ENCODE assay signal across 13 cellular contexts in genomic region chr6:31899882-31900722, GRCh38. TPM values are rescaled to one million over a fixed set of nuclear protein-coding genes. Genes with fewer than 3 reads are reported as not detected.
DNase-seq lines count a peak whose midpoint lies in the region; ATAC-seq and TF ChIP-seq lines count a peak whose summit lies in the region.
"Had no signal": no experiment of that assay in that cellular context is flagged by ENCODE, and none has a peak within 500 bp of the region (broad histone marks: within the 10 kb centered on the region; RNA-seq: fewer than 3 reads in every experiment).

No MANE protein-coding gene starts in this region.

- H3K4me3 ChIP-seq in BLaER1: no peak overlapping the region
- H3K4me3 ChIP-seq in GM23338: no peak overlapping the region
- H3K4me3 ChIP-seq in naive thymus-derived CD4-positive, alpha-beta T cell (ENCODE audit: low read length): no peak overlapping the region
- H3K4me3 ChIP-seq: lung had no signal

- no peak overlapping the region for H3K27ac Mint-ChIP-seq in GM23338
- no peak overlapping the region for H3K27ac Mint-ChIP-seq in activated CD8-positive, alpha-beta memory T cell treated with anti-CD3 and anti-CD28 coated beads, Interleukin-2, amount 10 ng/mL, durations not matched to agents 7 days and 5 days
- peak overlapping the region in 7 of 9 donors; percentile 15 to 91 (median 77) for H3K27ac Mint-ChIP-seq in naive thymus-derived CD4-positive, alpha-beta T cell
- H3K27ac Mint-ChIP-seq: T-helper 17 cell had no signal

- H4K20me1 ChIP-seq in BLaER1: peaks cover 10% of the 10 kb centered on the region
- peaks cover 5% of the 10 kb centered on the region; the same call in 1 of the 2 replicates for H4K20me1 ChIP-seq in GM23338 (replicated peaks; ENCODE audit: insufficient read depth)

- H3K4me2 ChIP-seq in BLaER1 (peak overlapping the region; percentile 81), GM23338 (no peak overlapping the region; the same call in 1 of the 2 replicates)

- H3K9me3 Mint-ChIP-seq in GM23338: no peaks in the 10 kb centered on the region
- H3K9me3 Mint-ChIP-seq in activated CD8-positive, alpha-beta memory T cell treated with anti-CD3 and anti-CD28 coated beads, Interleukin-2, amount 10 ng/mL, durations not matched to agents 7 days and 5 days (ENCODE audit: low read depth): no peaks in the 10 kb centered on the region
- peaks cover 0 to 3% (median 0%) of the 10 kb centered on the region in 11 donors for H3K9me3 Mint-ChIP-seq in naive thymus-derived CD4-positive, alpha-beta T cell

- DNase-seq in GM23338 (ENCODE audit: low spot score): no peak
- peak; percentile 50 for DNase-seq in activated CD8-positive, alpha-beta memory T cell treated with anti-CD3 and anti-CD28 coated beads, Interleukin-2, amount 10 ng/mL, durations not matched to agents 7 days and 5 days
- no peak for DNase-seq in naive thymus-derived CD4-positive, alpha-beta T cell
- no peak for DNase-seq in NCI-H748 treated with DMSO at 0.1 percent for 48 hours (lab: John Stamatoyannopoulos, UW)
- DNase-seq in AG20443 (ENCODE audit: low spot score): no peak
- DNase-seq: HCEC 1CT, NCI-H2029, T-helper 17 cell had no signal

- no peak overlapping the region for H3K9ac ChIP-seq in BLaER1

- CTCF ChIA-PET in activated CD8-positive, alpha-beta memory T cell treated with anti-CD3 and anti-CD28 coated beads, Interleukin-2, amount 10 ng/mL, durations not matched to agents 7 days and 5 days (lab: Charles Lee): no interaction called here
- CTCF ChIA-PET in naive thymus-derived CD4-positive, alpha-beta T cell (lab: Charles Lee): no interaction called here

- no peak overlapping the region for H2AFZ ChIP-seq in GM23338

- peaks cover 13% of the 10 kb centered on the region for H3K36me3 ChIP-seq in BLaER1
- H3K36me3 ChIP-seq in GM23338 (ENCODE audit: insufficient read depth): peaks cover 10% of the 10 kb centered on the region
- peaks cover 0 to 10% (median 0%) of the 10 kb centered on the region in 3 experiments for H3K36me3 ChIP-seq in naive thymus-derived CD4-positive, alpha-beta T cell (ENCODE audit: control insufficient read depth in 2 of 3, insufficient read depth in 3 of 3, low read length in 3 of 3)

- H3K4me1 Mint-ChIP-seq in GM23338: peaks cover 31% of the 10 kb centered on the region
- peaks cover 47% of the 10 kb centered on the region for H3K4me1 Mint-ChIP-seq in activated CD8-positive, alpha-beta memory T cell treated with anti-CD3 and anti-CD28 coated beads, Interleukin-2, amount 10 ng/mL, durations not matched to agents 7 days and 5 days
- H3K4me1 Mint-ChIP-seq in naive thymus-derived CD4-positive, alpha-beta T cell: peaks cover 30 to 50% (median 44%) of the 10 kb centered on the region in 7 donors

- H3K9me2 ChIP-seq in GM23338 (ENCODE audit: insufficient read depth): no peaks in the 10 kb centered on the region

- peak overlapping the region; percentile 23; the same call in 2 of the 3 replicates for H3K4me3 Mint-ChIP-seq in GM23338
- H3K4me3 Mint-ChIP-seq in activated CD8-positive, alpha-beta memory T cell treated with anti-CD3 and anti-CD28 coated beads, Interleukin-2, amount 10 ng/mL, durations not matched to agents 7 days and 5 days: no peak overlapping the region
- peak overlapping the region; percentile 12 to 99 (median 86) for H3K4me3 Mint-ChIP-seq in naive thymus-derived CD4-positive, alpha-beta T cell

- intact Hi-C loops in naive thymus-derived CD4-positive, alpha-beta T cell (cut with micrococcal nuclease): loop anchor here (2.0 to 10.0 kb wide), 6 partner anchors 103 to 1069 kb away; partner anchors contain the start of genes AGPAT1 (in 1 of the 2), BRD2 (in 1 of the 2), FKBPL (in 1 of the 2) and GPSM3 (in 1 of the 2)

- peaks cover 37% of the 10 kb centered on the region for H3K36me3 Mint-ChIP-seq in GM23338 (ENCODE audit: low read depth)
- H3K36me3 Mint-ChIP-seq in activated CD8-positive, alpha-beta memory T cell treated with anti-CD3 and anti-CD28 coated beads, Interleukin-2, amount 10 ng/mL, durations not matched to agents 7 days and 5 days: peaks cover 1% of the 10 kb centered on the region
- H3K36me3 Mint-ChIP-seq in naive thymus-derived CD4-positive, alpha-beta T cell: peaks cover 0 to 7% (median 0%) of the 10 kb centered on the region in 5 donors

- peaks cover 23% of the 10 kb centered on the region for H3K27me3 Mint-ChIP-seq in GM23338 (ENCODE audit: insufficient read depth, low read depth, poor library complexity)
- peaks cover 14% of the 10 kb centered on the region for H3K27me3 Mint-ChIP-seq in activated CD8-positive, alpha-beta memory T cell treated with anti-CD3 and anti-CD28 coated beads, Interleukin-2, amount 10 ng/mL, durations not matched to agents 7 days and 5 days
- H3K27me3 Mint-ChIP-seq in naive thymus-derived CD4-positive, alpha-beta T cell: peaks cover 0 to 5% (median 0%) of the 10 kb centered on the region in 5 donors
- H3K27me3 Mint-ChIP-seq: T-helper 17 cell had no signal

- TF ChIP-seq CTCF in GM23338 (conservative IDR thresholded peaks at IDR 0.05; ENCODE audit: low read depth in 2 of 2): no peak

- H3K9me3 ChIP-seq in BLaER1: no peaks in the 10 kb centered on the region
- no peaks in the 10 kb centered on the region for H3K9me3 ChIP-seq in naive thymus-derived CD4-positive, alpha-beta T cell (ENCODE audit: control insufficient read depth in 2 of 3, low read length in 3 of 3)

- peaks cover 17% of the 10 kb centered on the region; the same call in 1 of the 2 replicates for H3F3A ChIP-seq in GM23338 (replicated peaks; ENCODE audit: low read depth)

- H3K27me3 ChIP-seq in BLaER1 (no peaks in the 10 kb centered on the region), GM23338 (ENCODE audit: insufficient read depth) (no peaks in the 10 kb centered on the region)
- H3K27me3 ChIP-seq in naive thymus-derived CD4-positive, alpha-beta T cell (ENCODE audit: control insufficient read depth in 2 of 2, insufficient read depth in 2 of 2, low read length in 2 of 2): no peaks in the 10 kb centered on the region

- POLR2A ChIA-PET in naive thymus-derived CD4-positive, alpha-beta T cell (lab: Charles Lee): interaction anchor here (0.6 to 1.3 kb wide), 2 partner anchors 37 to 315 kb away, joined by 3 to 5 read pairs; partner anchors contain the start of gene NEU1

- H3K4me1 ChIP-seq in BLaER1 (peaks cover 50% of the 10 kb centered on the region), GM23338 (ENCODE audit: insufficient read depth) (peaks cover 13% of the 10 kb centered on the region; the same call in 1 of the 2 replicates)
- H3K4me1 ChIP-seq in naive thymus-derived CD4-positive, alpha-beta T cell (ENCODE audit: control insufficient read depth in 2 of 2, insufficient read depth in 2 of 2, low read length in 2 of 2): peaks cover 19 to 23% of the 10 kb centered on the region in 2 donors

- peaks cover 15% of the 10 kb centered on the region; the same call in 1 of the 2 replicates for H3K79me2 ChIP-seq in GM23338 (replicated peaks; ENCODE audit: insufficient read depth)

- no peak for ATAC-seq in GM23338
- no peak for ATAC-seq in activated CD8-positive, alpha-beta memory T cell treated with anti-CD3 and anti-CD28 coated beads, Interleukin-2, amount 10 ng/mL, durations not matched to agents 7 days and 5 days
- ATAC-seq in naive thymus-derived CD4-positive, alpha-beta T cell: no peak
- no peak for ATAC-seq in GM18511 (IDR thresholded peaks at IDR 0.05; ENCODE audit: unreplicated experiment)
- no peak for ATAC-seq in HG03439 (IDR thresholded peaks at IDR 0.05; ENCODE audit: unreplicated experiment)
- ATAC-seq: T-helper 17 cell had no signal

- no peak overlapping the region for H3K27ac ChIP-seq in BLaER1
- no peak overlapping the region for H3K27ac ChIP-seq in GM23338 (ENCODE audit: low read depth)
- no peak overlapping the region for H3K27ac ChIP-seq in naive thymus-derived CD4-positive, alpha-beta T cell (ENCODE audit: low read depth, low read length)

TF ChIP-seq in GM23338, 12 proteins besides CTCF, POLR2A, EP300 and RAD21 (continues in another document):
- no peak for TF ChIP-seq STAT1 (IDR thresholded peaks at IDR 0.05; ENCODE audit: unreplicated experiment)

RNA-seq across cellular contexts. Expression of gene ZBTB12, which starts 1.8 kb away (rescaled TPM):
- total RNA-seq in GM23338 (2014; rRNA removed; shearing (Covaris generic)): 14.4 and 14.9 TPM in 2 replicates
- 0.18 and 0.68 TPM in 2 replicates for polyA plus RNA-seq in GM23338 (2016; fragmentation: Nextera tagmentation; extraction: Ambion mirVana)
- 1 to 10 TPM; 1.5 to 3.3 TPM for total RNA-seq in activated CD8-positive, alpha-beta memory T cell treated with anti-CD3 and anti-CD28 coated beads, Interleukin-2, amount 10 ng/mL, durations not matched to agents 7 days and 5 days
- total RNA-seq in naive thymus-derived CD4-positive, alpha-beta T cell: 1 to 10 TPM in 4 of 5 experiments, under 1 TPM in 1; 0.77 to 4.5 (median 2.5) TPM
- under 1 TPM in 1 of 2 donors, not detected in 1; 0.09 TPM for polyA plus RNA-seq in naive thymus-derived CD4-positive, alpha-beta T cell

RNA-seq across cellular contexts. Expression of gene EHMT2, which starts 2.6 kb away (rescaled TPM):
- total RNA-seq in GM23338 (2014; rRNA removed; shearing (Covaris generic)): 184 and 193 TPM in 2 replicates
- polyA plus RNA-seq in GM23338 (2016; fragmentation: Nextera tagmentation; extraction: Ambion mirVana): 112 and 113 TPM in 2 replicates
- total RNA-seq in activated CD8-positive, alpha-beta memory T cell treated with anti-CD3 and anti-CD28 coated beads, Interleukin-2, amount 10 ng/mL, durations not matched to agents 7 days and 5 days: 10 to 100 TPM; 78.7 to 79.0 TPM
- total RNA-seq in naive thymus-derived CD4-positive, alpha-beta T cell: 10 to 100 TPM; 50.4 to 94.2 (median 71.6) TPM
- 10 to 100 TPM; 37.3 to 66.5 TPM for polyA plus RNA-seq in naive thymus-derived CD4-positive, alpha-beta T cell

RNA-seq across cellular contexts. Expression of gene SLC44A4, which starts 21.3 kb away (rescaled TPM):
- 3.7 and 4.6 TPM in 2 replicates for total RNA-seq in GM23338 (2014; rRNA removed; shearing (Covaris generic))
- 1.1 and 1.2 TPM in 2 replicates for polyA plus RNA-seq in GM23338 (2016; fragmentation: Nextera tagmentation; extraction: Ambion mirVana)
- total RNA-seq in activated CD8-positive, alpha-beta memory T cell treated with anti-CD3 and anti-CD28 coated beads, Interleukin-2, amount 10 ng/mL, durations not matched to agents 7 days and 5 days: not detected
- not detected for total RNA-seq in naive thymus-derived CD4-positive, alpha-beta T cell
- not detected for polyA plus RNA-seq in naive thymus-derived CD4-positive, alpha-beta T cell

RNA-seq across cellular contexts. Expression of gene C2, which starts 27.4 kb away (rescaled TPM):
- 1.7 and 2.4 TPM in 2 replicates for total RNA-seq in GM23338 (2014; rRNA removed; shearing (Covaris generic))
- 0.16 and 0.23 TPM in 2 replicates for polyA plus RNA-seq in GM23338 (2016; fragmentation: Nextera tagmentation; extraction: Ambion mirVana)
- total RNA-seq in activated CD8-positive, alpha-beta memory T cell treated with anti-CD3 and anti-CD28 coated beads, Interleukin-2, amount 10 ng/mL, durations not matched to agents 7 days and 5 days: under 1 TPM; 0.61 to 0.80 TPM
- 1 to 10 TPM in 4 of 5 experiments, under 1 TPM in 1; 0.89 to 8.2 (median 2.3) TPM for total RNA-seq in naive thymus-derived CD4-positive, alpha-beta T cell
- polyA plus RNA-seq in naive thymus-derived CD4-positive, alpha-beta T cell: under 1 TPM in 1 of 2 donors, not detected in 1; 0.10 TPM
- polyA plus RNA-seq: endothelial cell of umbilical vein had no signal

RNA-seq across cellular contexts. Expression of gene NEU1, which starts 37.5 kb away (rescaled TPM):
- total RNA-seq in GM23338 (2014; rRNA removed; shearing (Covaris generic)): 41.1 and 47.4 TPM in 2 replicates
- polyA plus RNA-seq in GM23338 (2016; fragmentation: Nextera tagmentation; extraction: Ambion mirVana): 31.4 and 32.3 TPM in 2 replicates
- 10 to 100 TPM; 13.0 to 21.5 TPM for total RNA-seq in activated CD8-positive, alpha-beta memory T cell treated with anti-CD3 and anti-CD28 coated beads, Interleukin-2, amount 10 ng/mL, durations not matched to agents 7 days and 5 days
- 10 to 100 TPM; 18.6 to 35.0 (median 20.1) TPM for total RNA-seq in naive thymus-derived CD4-positive, alpha-beta T cell
- 10 to 100 TPM; 13.6 to 19.9 TPM for polyA plus RNA-seq in naive thymus-derived CD4-positive, alpha-beta T cell

Comparison
In these comparisons a context has a peak if more than half of its experiments do, and no peak if none do; other contexts are left out.
1. H3K27ac Mint-ChIP-seq: peak in naive thymus-derived CD4-positive, alpha-beta T cell (7 of 9); none in GM23338 (single experiment) and activated CD8-positive, alpha-beta memory T cell treated with anti-CD3 and anti-CD28 coated beads, Interleukin-2, amount 10 ng/mL, durations not matched to agents 7 days and 5 days (single experiment).